12 cellular contexts compared by ENCODE assay signal in the genomic region with DNA sequence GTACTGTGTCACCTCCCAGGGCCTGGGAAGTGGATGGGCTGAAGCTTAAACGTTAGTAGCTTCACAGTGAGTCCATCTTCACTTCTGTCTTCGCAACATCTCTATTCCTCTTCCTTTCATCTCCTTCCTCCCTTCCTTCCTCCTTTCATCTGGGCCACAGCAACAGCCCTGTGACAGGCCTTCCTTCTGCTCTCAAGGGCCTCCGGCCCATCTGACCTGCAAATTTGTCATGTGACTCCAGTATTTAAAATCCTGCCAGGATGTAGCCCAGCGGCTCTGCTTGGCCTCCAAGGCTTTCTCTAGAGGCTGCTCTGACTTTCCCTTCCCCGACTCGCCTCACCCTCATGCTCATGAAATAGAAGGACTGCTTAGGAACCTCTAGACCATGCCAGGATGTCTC.
"Had no signal": no experiment of that assay in that cellular context is flagged by ENCODE, and none has a peak within 500 bp of the region (broad histone marks: within the 10 kb centered on the region; RNA-seq: fewer than 3 reads in every experiment).

No MANE protein-coding gene starts in this region.

- H3K27me3 Mint-ChIP-seq: memory B cell had no signal

- H3K4me3 ChIP-seq: ascending aorta, esophagus squamous epithelium, sigmoid colon had no signal

- H3K27me3 ChIP-seq: ascending aorta, esophagus squamous epithelium, sigmoid colon had no signal

- H3K4me3 Mint-ChIP-seq: memory B cell, nephron had no signal

- H3K27ac ChIP-seq: ascending aorta, esophagus squamous epithelium, sigmoid colon had no signal

- H3K4me1 Mint-ChIP-seq: memory B cell, nephron had no signal

- ATAC-seq: left lobe of liver had no signal

- H3K36me3 ChIP-seq: ascending aorta, esophagus squamous epithelium, sigmoid colon had no signal

- H3K27ac Mint-ChIP-seq: memory B cell, nephron had no signal

- H3K4me1 ChIP-seq: ascending aorta, esophagus squamous epithelium, sigmoid colon had no signal

- FAIRE-seq: bronchial epithelial cell, urothelium cell line had no signal

- H3K36me3 Mint-ChIP-seq: memory B cell had no signal

- H3K9me3 ChIP-seq: ascending aorta, esophagus squamous epithelium, sigmoid colon had no signal

- H3K9me3 Mint-ChIP-seq: memory B cell, nephron had no signal

- DNase-seq: activated CD4-positive, CD25-positive, alpha-beta regulatory T cell; activated naive CD4-positive, alpha-beta T cell; esophagus squamous epithelium; foreskin fibroblast; islet precursor cell; sigmoid colon had no signal
